24 cellular contexts compared by ENCODE assay signal in genomic region chr4:44279469-44279868, GRCh38.
"Had no signal": no experiment of that assay in that cellular context is flagged by ENCODE, and none has a peak within 500 bp of the region (broad histone marks: within the 10 kb centered on the region; RNA-seq: fewer than 3 reads in every experiment).

No MANE protein-coding gene starts in this region.

- H3K4me3 ChIP-seq: stomach, suprapubic skin, testis, thoracic aorta, thyroid gland, tibial artery, tibial nerve, transverse colon, upper lobe of left lung, upper lobe of right lung, uterus, vagina had no signal

- DNase-seq: stimulated activated CD4-positive, alpha-beta T cell treated with anti-CD3 and anti-CD28 coated beads, Interleukin-2, amount 100 ng/mL, for 48 hours; stimulated activated CD4-positive, alpha-beta T cell treated with anti-CD3 and anti-CD28 coated beads, Interleukin-4, amount 100 ng/mL, for 1 hour; stimulated activated CD4-positive, alpha-beta T cell treated with anti-CD3 and anti-CD28 coated beads, Interleukin-4, amount 100 ng/mL, for 24 hours; stimulated activated CD4-positive, alpha-beta T cell treated with anti-CD3 and anti-CD28 coated beads, Interleukin-4, amount 100 ng/mL, for 4 hours; stimulated activated CD8-positive, alpha-beta memory T cell treated with anti-CD3 and anti-CD28 coated beads, Interleukin-4, amount 100 ng/mL, for 48 hours; stimulated activated naive B cell treated with anti-CD40 and anti-IgM and Interleukin-4, amounts not matched to agents 10 μg/mL and 1 μg/mL and 100 μg/mL, for 72 hours; stimulated activated naive CD4-positive, alpha-beta T cell; stimulated activated naive CD4-positive, alpha-beta T cell treated with Interleukin-2 at 50 U/mL for 16 hours; stimulated activated naive CD8-positive, alpha-beta T cell treated with anti-CD3 and anti-CD28 coated beads, Interleukin-15, amount 100 ng/mL, for 72 hours; stimulated activated naive CD8-positive, alpha-beta T cell treated with anti-CD3 and anti-CD28 coated beads, Interleukin-15, Interleukin-2, amounts not matched to agents 100 U/mL and 50 U/mL, for 24 hours; stomach; substantia nigra; testis; thyroid gland; tibial artery; transverse colon; trophoblast cell; upper lobe of left lung; upper lobe of right lung; uterus had no signal
